ENCODE assay signal across 8 cellular contexts in genomic region chr2:204691911-204692510, GRCh38.
DNase-seq lines count a peak whose midpoint lies in the region; ATAC-seq and TF ChIP-seq lines count a peak whose summit lies in the region.

No MANE protein-coding gene starts in this region.

- H3K4me2 ChIP-seq in OCI-LY7 (ENCODE audit: low read length) = no peak overlapping the region

- H3K9me3 ChIP-seq in BE2C = no peaks in the 10 kb centered on the region
- H3K9me3 ChIP-seq in OCI-LY7 (ENCODE audit: low read length) = no peaks in the 10 kb centered on the region
- no peaks in the 10 kb centered on the region for H3K9me3 ChIP-seq in thyroid gland

- CTCF ChIA-PET in OCI-LY7 (lab: Charles Lee; ENCODE audit: unreplicated experiment) = no interaction called here

- no peaks in the 10 kb centered on the region for H3K36me3 ChIP-seq in BE2C
- H3K36me3 ChIP-seq in OCI-LY7 (ENCODE audit: insufficient read depth, low read length) = no peaks in the 10 kb centered on the region
- H3K36me3 ChIP-seq in thyroid gland = no peaks in the 10 kb centered on the region

- H3K27ac ChIP-seq in OCI-LY7 (ENCODE audit: low read depth, low read length, poor library complexity, severe bottlenecking) (no peak overlapping the region), thyroid gland (no peak overlapping the region)

- H3K4me1 ChIP-seq in BE2C (0 out of 2 replicates have a peak, but pooled peaks cover 3% of the 10 kb centered on the region), OCI-LY7 (ENCODE audit: insufficient read depth, low read length, poor library complexity, severe bottlenecking) (no peaks in the 10 kb centered on the region), thyroid gland (no peaks in the 10 kb centered on the region)

- POLR2A ChIA-PET in OCI-LY7 (lab: Charles Lee) = interaction anchor here (0.7 kb wide), 1 partner anchor 16 kb away, joined by 3 read pairs; no protein-coding TSS in a partner anchor

- no peaks in the 10 kb centered on the region for H3K9me2 ChIP-seq in OCI-LY7 (ENCODE audit: insufficient read depth, low read length)

- H3K27me3 ChIP-seq in BE2C (no peaks in the 10 kb centered on the region), thyroid gland (no peaks in the 10 kb centered on the region)

- no TSS peak for BruUV-seq in OCI-LY7 (replicated peaks; lab: Mats Ljungman, UMichigan)

- TF ChIP-seq POLR2A in thyroid gland (IDR thresholded peaks at IDR 0.05) = no peak

- H3K4me3 ChIP-seq in BE2C (ENCODE audit: low read depth, low read length) (no peak overlapping the region), OCI-LY7 (ENCODE audit: low read depth, low read length, poor library complexity, severe bottlenecking) (no peak overlapping the region), cardiac fibroblast (replicated peaks in 1 of 2; ENCODE audit: low read depth in 2 of 2, low read length in 2 of 2) (no peak overlapping the region), thyroid gland (replicated peaks in 1 of 3) (no peak overlapping the region)

- no peaks in the 10 kb centered on the region for H4K20me1 ChIP-seq in OCI-LY7 (ENCODE audit: insufficient read depth, low read length)

- ATAC-seq in GM18517 (IDR thresholded peaks at IDR 0.05; ENCODE audit: unreplicated experiment) (peak; percentile 59), HG03521 (IDR thresholded peaks at IDR 0.05; ENCODE audit: unreplicated experiment) (no peak)

- TF ChIP-seq CTCF in BE2C (IDR thresholded peaks at IDR 0.05; ENCODE audit: low read depth, low read length) (peak; percentile 91), OCI-LY7 (conservative IDR thresholded peaks at IDR 0.05; ENCODE audit: low read length) (peak; percentile 86), cardiac fibroblast (IDR thresholded peaks at IDR 0.05; ENCODE audit: low read depth, low read length) (peak; percentile 83), thyroid gland (IDR thresholded peaks at IDR 0.05) (peak in 5 of 6 experiments; percentile 60 to 79 (median 75))

- intact Hi-C loops in OCI-LY7 (cut with micrococcal nuclease; ENCODE audit: unreplicated experiment) = loop anchor here (5.0 kb wide), 1 partner anchor 365 kb away; no protein-coding TSS in a partner anchor
- intact Hi-C loops in thyroid gland (cut with DNase I) = loop anchor here (5.0 to 10.0 kb wide), 2 partner anchors 367 to 990 kb away; partner anchors contain the start of gene NRP2

- 62 to 71% methylated on average over 2 of the region's 2 CpGs for WGBS in thyroid gland, 2 donors

- H3K79me2 ChIP-seq in OCI-LY7 (ENCODE audit: insufficient read depth, low read depth, low read length) = no peaks in the 10 kb centered on the region

- H2AFZ ChIP-seq in OCI-LY7 (ENCODE audit: low read length) = no peak overlapping the region

- DNase-seq in BE2C (peak; percentile 64), KG1 (lab: John Stamatoyannopoulos, UW) (peak; percentile 48), OCI-LY7 (ENCODE audit: low spot score) (peak; percentile 51), cardiac fibroblast (ENCODE audit: low read depth in 2 of 2) (peak; percentile 94 to 97), kidney glomerular epithelial cell (lab: John Stamatoyannopoulos, UW) (peak; percentile 64), thyroid gland (peak; percentile 48 to 58)
